2 cellular contexts compared by ENCODE assay signal in the genomic region with DNA sequence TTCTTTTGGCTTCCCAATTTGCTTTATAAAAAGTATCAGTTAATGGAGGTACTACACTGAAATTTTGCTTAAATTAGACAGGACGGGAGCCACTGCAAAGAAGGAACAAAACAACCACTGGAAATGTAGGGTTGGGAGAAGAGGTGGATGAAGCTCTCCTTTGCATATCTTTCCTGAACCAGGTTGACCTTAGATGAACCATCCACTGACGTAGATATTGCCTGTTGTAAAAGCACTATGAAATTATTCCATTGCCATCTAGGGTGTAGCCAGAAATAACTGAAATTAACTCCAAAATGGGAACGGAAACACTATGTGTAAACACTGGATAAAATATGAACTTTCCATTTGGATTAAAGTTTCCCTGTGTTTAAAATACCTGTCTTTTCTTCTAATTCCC.
TF ChIP-seq lines count a peak whose summit lies in the region.

No MANE protein-coding gene starts in this region.

TF ChIP-seq in SK-N-SH, 30 proteins besides CTCF, POLR2A, EP300 and RAD21 (continued from another document):
- TF ChIP-seq, protein P1, sequence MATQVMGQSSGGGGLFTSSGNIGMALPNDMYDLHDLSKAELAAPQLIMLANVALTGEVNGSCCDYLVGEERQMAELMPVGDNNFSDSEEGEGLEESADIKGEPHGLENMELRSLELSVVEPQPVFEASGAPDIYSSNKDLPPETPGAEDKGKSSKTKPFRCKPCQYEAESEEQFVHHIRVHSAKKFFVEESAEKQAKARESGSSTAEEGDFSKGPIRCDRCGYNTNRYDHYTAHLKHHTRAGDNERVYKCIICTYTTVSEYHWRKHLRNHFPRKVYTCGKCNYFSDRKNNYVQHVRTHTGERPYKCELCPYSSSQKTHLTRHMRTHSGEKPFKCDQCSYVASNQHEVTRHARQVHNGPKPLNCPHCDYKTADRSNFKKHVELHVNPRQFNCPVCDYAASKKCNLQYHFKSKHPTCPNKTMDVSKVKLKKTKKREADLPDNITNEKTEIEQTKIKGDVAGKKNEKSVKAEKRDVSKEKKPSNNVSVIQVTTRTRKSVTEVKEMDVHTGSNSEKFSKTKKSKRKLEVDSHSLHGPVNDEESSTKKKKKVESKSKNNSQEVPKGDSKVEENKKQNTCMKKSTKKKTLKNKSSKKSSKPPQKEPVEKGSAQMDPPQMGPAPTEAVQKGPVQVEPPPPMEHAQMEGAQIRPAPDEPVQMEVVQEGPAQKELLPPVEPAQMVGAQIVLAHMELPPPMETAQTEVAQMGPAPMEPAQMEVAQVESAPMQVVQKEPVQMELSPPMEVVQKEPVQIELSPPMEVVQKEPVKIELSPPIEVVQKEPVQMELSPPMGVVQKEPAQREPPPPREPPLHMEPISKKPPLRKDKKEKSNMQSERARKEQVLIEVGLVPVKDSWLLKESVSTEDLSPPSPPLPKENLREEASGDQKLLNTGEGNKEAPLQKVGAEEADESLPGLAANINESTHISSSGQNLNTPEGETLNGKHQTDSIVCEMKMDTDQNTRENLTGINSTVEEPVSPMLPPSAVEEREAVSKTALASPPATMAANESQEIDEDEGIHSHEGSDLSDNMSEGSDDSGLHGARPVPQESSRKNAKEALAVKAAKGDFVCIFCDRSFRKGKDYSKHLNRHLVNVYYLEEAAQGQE (IDR thresholded peaks at IDR 0.05; ENCODE audit: low read depth, low read length), result no peak
- TF ChIP-seq USF1 (IDR thresholded peaks at IDR 0.05; ENCODE audit: borderline replicate concordance, low read depth), result no peak
- TF ChIP-seq MEF2A (IDR thresholded peaks at IDR 0.05; ENCODE audit: borderline replicate concordance, low read depth), result no peak
- no peak for TF ChIP-seq YY1 (IDR thresholded peaks at IDR 0.05; ENCODE audit: low read depth)
- no peak for TF ChIP-seq TCF12 (IDR thresholded peaks at IDR 0.05)
- no peak for TF ChIP-seq FOXM1 (IDR thresholded peaks at IDR 0.05; ENCODE audit: low read depth)
- TF ChIP-seq MXI1 (IDR thresholded peaks at IDR 0.05; ENCODE audit: low read depth, low read length), result no peak
- TF ChIP-seq TAF1 (IDR thresholded peaks at IDR 0.05; ENCODE audit: borderline replicate concordance, low read depth, low read length), result no peak
- no peak for TF ChIP-seq ELF1 (IDR thresholded peaks at IDR 0.05)
- no peak for TF ChIP-seq NFIC (IDR thresholded peaks at IDR 0.05; ENCODE audit: borderline replicate concordance)
- TF ChIP-seq ZBTB33 (IDR thresholded peaks at IDR 0.05; ENCODE audit: borderline replicate concordance, low read depth), result no peak
- no peak for TF ChIP-seq EZH2phosphoT487 (IDR thresholded peaks at IDR 0.05; ENCODE audit: borderline replicate concordance, low read depth)
- TF ChIP-seq NRF1 (IDR thresholded peaks at IDR 0.05; ENCODE audit: low read depth, low read length), result no peak
- TF ChIP-seq, protein P2, sequence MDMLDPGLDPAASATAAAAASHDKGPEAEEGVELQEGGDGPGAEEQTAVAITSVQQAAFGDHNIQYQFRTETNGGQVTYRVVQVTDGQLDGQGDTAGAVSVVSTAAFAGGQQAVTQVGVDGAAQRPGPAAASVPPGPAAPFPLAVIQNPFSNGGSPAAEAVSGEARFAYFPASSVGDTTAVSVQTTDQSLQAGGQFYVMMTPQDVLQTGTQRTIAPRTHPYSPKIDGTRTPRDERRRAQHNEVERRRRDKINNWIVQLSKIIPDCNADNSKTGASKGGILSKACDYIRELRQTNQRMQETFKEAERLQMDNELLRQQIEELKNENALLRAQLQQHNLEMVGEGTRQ (IDR thresholded peaks at IDR 0.05; ENCODE audit: borderline replicate concordance, low read depth, low read length), result no peak
- no peak for TF ChIP-seq JUND (IDR thresholded peaks at IDR 0.05)
- no peak for TF ChIP-seq SMC3 (IDR thresholded peaks at IDR 0.05; ENCODE audit: low read depth, low read length)
- TF ChIP-seq SIN3A (IDR thresholded peaks at IDR 0.05; ENCODE audit: borderline replicate concordance, low read depth, low read length), result no peak
- no peak for TF ChIP-seq RXRA (IDR thresholded peaks at IDR 0.05; ENCODE audit: borderline replicate concordance, low read depth)

TF ChIP-seq in SK-N-SH treated with all-trans-retinoic acid at 6 μM for 48 hours, 23 proteins besides CTCF, POLR2A, EP300 and RAD21 (continued from another document):
- TF ChIP-seq PATZ1 (CRISPR knock-in tag; IDR thresholded peaks at IDR 0.05; ENCODE audit: borderline replicate concordance) (no peak), TCF4 (CRISPR knock-in tag; IDR thresholded peaks at IDR 0.05; ENCODE audit: borderline replicate concordance) (no peak), POU6F1 (CRISPR knock-in tag; IDR thresholded peaks at IDR 0.05; ENCODE audit: borderline replicate concordance, low read depth) (no peak), PPARA (CRISPR knock-in tag; IDR thresholded peaks at IDR 0.05; ENCODE audit: borderline replicate concordance) (no peak), ESRRG (CRISPR knock-in tag; IDR thresholded peaks at IDR 0.05) (no peak), ZNF70 (CRISPR knock-in tag; IDR thresholded peaks at IDR 0.05) (no peak), TOX (CRISPR knock-in tag; IDR thresholded peaks at IDR 0.05; ENCODE audit: borderline replicate concordance) (no peak)
